In the genomic region with DNA sequence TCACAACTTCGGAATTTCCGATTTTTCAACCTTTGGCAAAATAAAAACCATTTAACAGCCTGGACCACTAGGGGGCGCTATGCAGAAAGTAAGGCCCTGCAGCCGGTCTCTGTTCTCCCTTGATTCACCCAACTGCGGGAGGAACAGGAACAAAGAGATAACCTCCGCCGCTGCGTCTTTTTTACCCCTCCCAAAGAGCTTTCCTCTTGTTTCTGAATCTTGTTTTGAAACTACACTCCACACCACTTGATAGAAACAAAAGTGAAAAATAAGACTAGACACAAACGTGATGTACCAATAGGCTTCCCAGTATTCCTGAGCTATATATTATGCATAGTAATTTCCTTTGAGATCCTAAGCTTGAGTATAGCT, we compare ENCODE assay signal across 8 cellular contexts.
DNase-seq lines count a peak whose midpoint lies in the region; ATAC-seq, FAIRE-seq and TF ChIP-seq lines count a peak whose summit lies in the region.

No MANE protein-coding gene starts in this region.

- H4K20me1 ChIP-seq in Loucy (ENCODE audit: insufficient read depth, low read length, poor library complexity, severe bottlenecking), result no peaks in the 10 kb centered on the region

- H3K9me3 ChIP-seq in Loucy (ENCODE audit: insufficient read depth, low read depth, low read length) (no peaks in the 10 kb centered on the region), pancreas (no peaks in the 10 kb centered on the region), tibial nerve (no peaks in the 10 kb centered on the region)

- H3K79me2 ChIP-seq in Loucy (ENCODE audit: insufficient read depth, low read length), result no peaks in the 10 kb centered on the region

- intact Hi-C loops in pancreas (cut with DNase I), result loop anchor here in 2 of 3 donors (5.0 to 10.0 kb wide), 2 partner anchors 406 to 408 kb away; a partner anchor contains a TSS

- TF ChIP-seq EP300 in tibial nerve (IDR thresholded peaks at IDR 0.05), result no peak

- peak; percentile 64 to 91 (median 84) for ATAC-seq in pancreas
- no peak for ATAC-seq in HG02759 (IDR thresholded peaks at IDR 0.05; ENCODE audit: unreplicated experiment)

- H3K4me1 ChIP-seq in Loucy (ENCODE audit: insufficient read depth, low read length, poor library complexity, severe bottlenecking), result peaks cover 2% of the 10 kb centered on the region
- no peaks in the 10 kb centered on the region for H3K4me1 ChIP-seq in pancreas
- H3K4me1 ChIP-seq in tibial nerve, result peaks cover 0 to 7% (median 2%) of the 10 kb centered on the region in 4 donors

- no peak for TF ChIP-seq POLR2A in tibial nerve (IDR thresholded peaks at IDR 0.05)

- H3K4me3 ChIP-seq in Loucy (ENCODE audit: low read length, poor library complexity, severe bottlenecking) (peak overlapping the region; percentile 67), pancreas (no peak overlapping the region), tibial nerve (no peak overlapping the region)

- peak overlapping the region; percentile 68 for H3K4me2 ChIP-seq in Loucy (ENCODE audit: low read depth, low read length, poor library complexity, severe bottlenecking)

- FAIRE-seq in pancreas (lab: Jason Lieb, UNC), result peak; percentile 32

- H3K27ac ChIP-seq in pancreas (no peak overlapping the region), tibial nerve (no peak overlapping the region)

- 5 to 6% methylated on average over 9 of the region's 9 CpGs for WGBS in pancreas, 2 donors
- WGBS in tibial nerve, 2 donors, result 3 to 4% methylated on average over 9 of the region's 9 CpGs

- TF ChIP-seq CTCF in Loucy (conservative IDR thresholded peaks at IDR 0.05; ENCODE audit: low read length) (peak; percentile 95), pancreas (IDR thresholded peaks at IDR 0.05) (peak; percentile 79 to 93 (median 92)), tibial nerve (IDR thresholded peaks at IDR 0.05) (peak; percentile 66 to 85 (median 72))

- no peaks in the 10 kb centered on the region for H3K27me3 ChIP-seq in Loucy (ENCODE audit: insufficient read depth, low read length, poor library complexity, severe bottlenecking)
- peaks cover 0 to 6% (median 0%) of the 10 kb centered on the region in 4 donors for H3K27me3 ChIP-seq in pancreas
- H3K27me3 ChIP-seq in tibial nerve, result peaks cover 0 to 21% of the 10 kb centered on the region in 2 donors

- H3K9ac ChIP-seq in Loucy (ENCODE audit: low read depth, low read length, poor library complexity, severe bottlenecking), result peak overlapping the region; percentile 40

- H2AFZ ChIP-seq in Loucy (ENCODE audit: low read length), result peak overlapping the region; percentile 89

- DNase-seq in Daoy (ENCODE audit: low read depth) (peak; percentile 56), SHP77 (lab: John Stamatoyannopoulos, UW) (peak; percentile 21 to 55), foreskin melanocyte (peak; percentile 52), pancreas (peak in 5 of 6 donors; percentile 33 to 79 (median 67)), tibial nerve (ENCODE audit: low spot score in 2 of 2) (peak; percentile 47 to 79)
- DNase-seq in activated effector memory CD4-positive, alpha-beta T cell treated with Interleukin-2 at 50 U/mL for 16 hours, result peak; percentile 33

- H3K36me3 ChIP-seq in Loucy (ENCODE audit: insufficient read depth, low read length), result no peaks in the 10 kb centered on the region
- no peaks in the 10 kb centered on the region for H3K36me3 ChIP-seq in pancreas
- H3K36me3 ChIP-seq in tibial nerve, result no peaks in the 10 kb centered on the region

- H3K9me2 ChIP-seq in Loucy (replicated peaks; ENCODE audit: low read depth, low read length), result no peaks in the 10 kb centered on the region

- H3F3A ChIP-seq in Loucy (ENCODE audit: low read depth), result no peaks in the 10 kb centered on the region
